Comparison of ENCODE assay signal across 14 cellular contexts in the genomic region with DNA sequence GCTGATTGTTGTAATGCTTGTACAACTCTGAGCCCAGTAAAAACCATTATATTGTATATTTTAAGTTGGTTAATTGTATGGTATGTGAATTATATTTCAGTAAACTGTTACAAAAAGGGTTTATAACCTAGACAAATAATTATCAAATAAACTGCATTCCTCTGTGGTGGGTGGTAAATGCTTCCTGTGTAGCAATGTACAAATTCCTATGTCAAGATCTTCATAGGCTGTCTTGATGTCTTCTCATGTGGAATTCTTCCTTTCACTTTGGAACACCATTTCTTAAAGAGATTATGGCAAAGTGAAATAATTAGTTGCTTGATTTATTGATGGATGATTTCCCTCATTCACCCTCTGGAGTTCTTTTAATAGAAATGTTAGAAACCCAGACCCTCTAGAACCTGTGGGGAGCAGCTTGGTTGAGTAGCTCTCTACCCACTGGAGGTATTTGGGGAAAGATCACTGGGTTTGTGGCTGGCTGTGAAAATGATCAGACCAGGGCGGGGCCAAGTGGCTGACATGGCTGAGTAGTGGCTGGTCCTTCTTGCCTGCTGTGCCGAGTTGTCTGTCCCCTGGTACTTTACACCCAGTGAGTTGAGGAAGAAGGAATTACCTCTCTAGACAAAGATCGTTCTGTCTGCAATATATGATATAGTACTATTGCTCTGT. TPM values are rescaled to one million over a fixed set of nuclear protein-coding genes. Genes with fewer than 3 reads are reported as not detected.
DNase-seq lines count a peak whose midpoint lies in the region; ATAC-seq and TF ChIP-seq lines count a peak whose summit lies in the region.
"Had no signal": no experiment of that assay in that cellular context is flagged by ENCODE, and none has a peak within 500 bp of the region (broad histone marks: within the 10 kb centered on the region; RNA-seq: fewer than 3 reads in every experiment).

No MANE protein-coding gene starts in this region.

- H3F3A ChIP-seq in Loucy (ENCODE audit: low read depth) (peaks cover 20% of the 10 kb centered on the region), neural progenitor cell (ENCODE audit: low read depth) (no peaks in the 10 kb centered on the region)

- POLR2A ChIA-PET in A673 (lab: Charles Lee; ENCODE audit: low non-redundant PET) = no interaction called here

- no peaks in the 10 kb centered on the region for H3K4me1 ChIP-seq in A673 (ENCODE audit: insufficient read depth, low read length, poor library complexity, severe bottlenecking)
- H3K4me1 ChIP-seq in Loucy (ENCODE audit: insufficient read depth, low read length, poor library complexity, severe bottlenecking) = peaks cover 55% of the 10 kb centered on the region
- peaks cover 2% of the 10 kb centered on the region for H3K4me1 ChIP-seq in neural progenitor cell

- peaks cover 7% of the 10 kb centered on the region for H3K36me3 Mint-ChIP-seq in neural progenitor cell

- H3K4me3 Mint-ChIP-seq in neural progenitor cell = no peak overlapping the region

- BruUV-seq in A673 (replicated peaks; lab: Mats Ljungman, UMichigan) = no TSS peak

- H3K36me3 ChIP-seq in A673 (ENCODE audit: insufficient read depth, low read length, poor library complexity, severe bottlenecking) (no peaks in the 10 kb centered on the region), Loucy (ENCODE audit: insufficient read depth, low read length) (no peaks in the 10 kb centered on the region), neural progenitor cell (peaks cover 8% of the 10 kb centered on the region)
- H3K36me3 ChIP-seq: left lung had no signal

- H3K27me3 ChIP-seq in A673 (replicated peaks; ENCODE audit: insufficient read depth, low read depth, low read length, poor library complexity) (no peaks in the 10 kb centered on the region), Loucy (ENCODE audit: insufficient read depth, low read length, poor library complexity, severe bottlenecking) (no peaks in the 10 kb centered on the region), neural progenitor cell (no peaks in the 10 kb centered on the region)
- H3K27me3 ChIP-seq: foreskin keratinocyte, left lung had no signal

- intact Hi-C loops in A673 (cut with micrococcal nuclease; ENCODE audit: unreplicated experiment) = no loop called here

- H3K4me2 ChIP-seq in Loucy (ENCODE audit: low read depth, low read length, poor library complexity, severe bottlenecking) (peak overlapping the region; percentile 78), neural progenitor cell (no peak overlapping the region)

- H3K27ac Mint-ChIP-seq in neural progenitor cell = no peak overlapping the region

- no peaks in the 10 kb centered on the region for H3K4me1 Mint-ChIP-seq in neural progenitor cell

- ATAC-seq in GM19395 (IDR thresholded peaks at IDR 0.05; ENCODE audit: unreplicated experiment) = no peak
- ATAC-seq: foreskin keratinocyte, HepG2, left lung had no signal

- H3K9ac ChIP-seq in Loucy (ENCODE audit: low read depth, low read length, poor library complexity, severe bottlenecking) (no peak overlapping the region), neural progenitor cell (no peak overlapping the region)

- H2AFZ ChIP-seq in Loucy (ENCODE audit: low read length) (no peak overlapping the region), neural progenitor cell (replicated peaks) (no peak overlapping the region)

- no peaks in the 10 kb centered on the region for H3K9me2 ChIP-seq in Loucy (replicated peaks; ENCODE audit: low read depth, low read length)

- TF ChIP-seq CTCF in A673 (conservative IDR thresholded peaks at IDR 0.05; ENCODE audit: low read depth, low read length) = no peak
- TF ChIP-seq CTCF in Loucy (conservative IDR thresholded peaks at IDR 0.05; ENCODE audit: low read length) = no peak
- no peak for TF ChIP-seq CTCF in choroid plexus epithelial cell (conservative IDR thresholded peaks at IDR 0.05; ENCODE audit: low read depth, low read length)
- TF ChIP-seq CTCF in neural progenitor cell (IDR thresholded peaks at IDR 0.05) = no peak

- no peaks in the 10 kb centered on the region for H3K9me3 ChIP-seq in A673 (ENCODE audit: low read depth, low read length, poor library complexity, severe bottlenecking)
- peaks cover 6% of the 10 kb centered on the region; the same call in 1 of the 2 replicates for H3K9me3 ChIP-seq in Loucy (ENCODE audit: insufficient read depth, low read depth, low read length)
- no peaks in the 10 kb centered on the region for H3K9me3 ChIP-seq in neural progenitor cell (ENCODE audit: low read depth)

- H3K4me3 ChIP-seq in A673 (ENCODE audit: low read depth, low read length, poor library complexity, severe bottlenecking) (no peak overlapping the region), GM08714 (ENCODE audit: low read length) (peak overlapping the region; percentile 21; the same call in 1 of the 2 replicates), Loucy (ENCODE audit: low read length, poor library complexity, severe bottlenecking) (peak overlapping the region; percentile 52), choroid plexus epithelial cell (ENCODE audit: low read depth, low read length) (no peak overlapping the region), neural progenitor cell (no peak overlapping the region)
- H3K4me3 ChIP-seq: left lung had no signal

- peaks cover 26% of the 10 kb centered on the region for H3K9me3 Mint-ChIP-seq in neural progenitor cell

- H3K79me2 ChIP-seq in Loucy (ENCODE audit: insufficient read depth, low read length) (peaks cover 75% of the 10 kb centered on the region), neural progenitor cell (ENCODE audit: low read depth) (peaks cover 9% of the 10 kb centered on the region)

- H3K27ac ChIP-seq in A673 (ENCODE audit: low read depth, low read length, poor library complexity, severe bottlenecking) (no peak overlapping the region), neural progenitor cell (no peak overlapping the region)
- H3K27ac ChIP-seq: foreskin keratinocyte had no signal

- DNase-seq in A673 (ENCODE audit: low spot score) (peak; percentile 11), choroid plexus epithelial cell (ENCODE audit: low read depth) (peak; percentile 63), mucosa of gallbladder (ENCODE audit: low spot score) (no peak), neural progenitor cell (ENCODE audit: low spot score) (no peak), anterior cingulate cortex (lab: John Stamatoyannopoulos, UW) (no peak)
- DNase-seq: activated CD8-positive, alpha-beta memory T cell treated with anti-CD3 and anti-CD28 coated beads, Interleukin-2, amount 50 U/mL, for 48 hours; cerebellar nuclear complex; foreskin keratinocyte; left lung; NCI-H2227 treated with DMSO at 0.1 percent for 48 hours had no signal

- CTCF ChIA-PET in A673 (lab: Charles Lee) = no interaction called here

- H4K20me1 ChIP-seq in Loucy (ENCODE audit: insufficient read depth, low read length, poor library complexity, severe bottlenecking) (peaks cover 19% of the 10 kb centered on the region), neural progenitor cell (ENCODE audit: low read depth) (no peaks in the 10 kb centered on the region)

- H3K27me3 Mint-ChIP-seq in neural progenitor cell (ENCODE audit: insufficient read depth, low read depth) = peaks cover 3% of the 10 kb centered on the region

RNA-seq across cellular contexts. Expression of gene MGAT5, which starts 22.4 kb away (rescaled TPM):
- total RNA-seq in A673 (2021) (11.0 and 14.0 TPM in 2 replicates), mucosa of gallbladder (152 TPM), neural progenitor cell (ENCODE audit: low replicate concordance) (21.2 and 28.8 TPM in 2 replicates)

Comparison
In these comparisons a context has a peak if more than half of its experiments do, and no peak if none do; other contexts are left out.
1. DNase-seq: peak in A673 (single experiment) and choroid plexus epithelial cell (single experiment); none in mucosa of gallbladder (single experiment), neural progenitor cell (single experiment) and anterior cingulate cortex (0 of 58).
2. H3K4me3 ChIP-seq: peak in GM08714 (single experiment) and Loucy (single experiment); none in A673 (single experiment), choroid plexus epithelial cell (single experiment) and neural progenitor cell (single experiment).